In the genomic region with DNA sequence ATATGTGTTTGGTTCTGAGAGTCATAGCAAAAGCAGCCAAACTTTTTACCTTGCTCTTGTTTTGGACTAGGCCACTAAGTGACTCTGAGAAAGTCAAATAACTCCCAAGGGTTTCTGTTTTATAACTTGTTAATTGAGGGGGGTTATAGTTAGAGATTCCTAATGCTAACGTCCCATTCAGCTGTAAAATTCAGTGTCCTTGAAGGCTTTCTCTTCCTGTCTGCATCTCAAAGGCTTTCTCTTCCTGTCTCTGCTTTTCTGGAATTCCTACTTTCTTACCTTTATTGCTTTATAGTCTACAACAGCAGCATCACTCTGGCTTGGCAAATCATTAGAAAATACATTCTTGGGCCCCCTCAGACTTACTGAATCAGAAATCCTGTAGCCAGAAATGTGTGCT, we compare ENCODE assay signal across 16 cellular contexts.
DNase-seq lines count a peak whose midpoint lies in the region; ATAC-seq, FAIRE-seq and TF ChIP-seq lines count a peak whose summit lies in the region.
"Had no signal": no experiment of that assay in that cellular context is flagged by ENCODE, and none has a peak within 500 bp of the region (broad histone marks: within the 10 kb centered on the region; RNA-seq: fewer than 3 reads in every experiment).

No MANE protein-coding gene starts in this region.

- ATAC-seq in HG02840 (IDR thresholded peaks at IDR 0.05; ENCODE audit: low FRiP score, unreplicated experiment) (no peak), HG03045 (IDR thresholded peaks at IDR 0.05; ENCODE audit: unreplicated experiment) (no peak)
- ATAC-seq: CD8-positive, alpha-beta T cell; K562 had no signal

- no peak overlapping the region for H4K5ac ChIP-seq in H1 (ENCODE audit: insufficient read length, low read depth, low read length)

- no peaks in the 10 kb centered on the region for H3K36me3 Mint-ChIP-seq in nephron (ENCODE audit: low read depth)
- H3K36me3 Mint-ChIP-seq: CD8-positive, alpha-beta T cell had no signal

- H3K14ac ChIP-seq in H1 (ENCODE audit: insufficient read length) = no peak overlapping the region

- H2AK5ac ChIP-seq in H1 (ENCODE audit: low read depth, low read length) = no peak overlapping the region

- H4K20me1 ChIP-seq in H1 (replicated peaks in 1 of 2; ENCODE audit: control insufficient read depth in 1 of 2, insufficient read depth in 2 of 2, low read length in 2 of 2) = no peaks in the 10 kb centered on the region
- H4K20me1 ChIP-seq: BLaER1 treated with 17β-estradiol and CSF1 and Interleukin-3, amounts not matched to agents 10 nM and 100 nM had no signal

- H3K9ac ChIP-seq in HUES48 (ENCODE audit: low read depth, low read length) = no peak overlapping the region
- no peak overlapping the region for H3K9ac ChIP-seq in H1 (replicated peaks in 1 of 4; ENCODE audit: extremely low read depth in 1 of 4, low read depth in 3 of 4, low read length in 3 of 4)
- H3K9ac ChIP-seq in iPS-18a (ENCODE audit: low read length) = no peak overlapping the region
- H3K9ac ChIP-seq: BLaER1 treated with 17β-estradiol and CSF1 and Interleukin-3, amounts not matched to agents 10 nM and 100 nM had no signal

- no peak overlapping the region for H3K4ac ChIP-seq in H1 (replicated peaks; ENCODE audit: insufficient read length, low read depth, low read length)

- no peak overlapping the region for H3K56ac ChIP-seq in H1 (replicated peaks; ENCODE audit: insufficient read length, low read depth, low read length)

- no peak overlapping the region for H3K4me3 Mint-ChIP-seq in nephron
- H3K4me3 Mint-ChIP-seq: B cell; CD8-positive, alpha-beta T cell had no signal

- peaks cover 29% of the 10 kb centered on the region for H3K4me1 Mint-ChIP-seq in nephron
- H3K4me1 Mint-ChIP-seq: B cell had no signal

- H3K9me3 ChIP-seq in HUES48 (ENCODE audit: control insufficient read depth, insufficient read depth, low read length) = no peaks in the 10 kb centered on the region
- no peaks in the 10 kb centered on the region for H3K9me3 ChIP-seq in H1 (ENCODE audit: insufficient read depth in 2 of 2, low read depth in 1 of 2, low read length in 1 of 2)
- H3K9me3 ChIP-seq in iPS-18a (ENCODE audit: control insufficient read depth, low read depth, low read length) = no peaks in the 10 kb centered on the region
- peaks cover 3% of the 10 kb centered on the region; the same call in 1 of the 2 replicates for H3K9me3 ChIP-seq in SJCRH30 (replicated peaks)
- H3K9me3 ChIP-seq: BLaER1 treated with 17β-estradiol and CSF1 and Interleukin-3, amounts not matched to agents 10 nM and 100 nM had no signal

- H4K8ac ChIP-seq in H1 (ENCODE audit: extremely low read depth, insufficient read depth, low read length) = no peak overlapping the region

- TF ChIP-seq EP300 in H1 (IDR thresholded peaks at IDR 0.05; ENCODE audit: borderline replicate concordance in 1 of 2, low read depth in 2 of 2, low read length in 2 of 2) = no peak

- H3K79me1 ChIP-seq in H1 (ENCODE audit: low read depth, low read length) = no peaks in the 10 kb centered on the region

- DNase-seq in H1 (ENCODE audit: low read depth in 1 of 2, low spot score in 2 of 2) (no peak), SJCRH30 (no peak)
- DNase-seq in stimulated activated CD4-positive, alpha-beta T cell treated with anti-CD3 and anti-CD28 coated beads, Interleukin-4, amount 100 ng/mL, for 1 hour = no peak
- DNase-seq: Calu3; CD8-positive, alpha-beta T cell; GF-D8; HCEC 1CT; IMR-90 had no signal

- no peaks in the 10 kb centered on the region for H3K36me3 ChIP-seq in HUES48 (ENCODE audit: control insufficient read depth, insufficient read depth, low read length)
- no peaks in the 10 kb centered on the region for H3K36me3 ChIP-seq in H1 (ENCODE audit: control insufficient read depth in 2 of 4, insufficient read depth in 4 of 4, low read length in 3 of 4)
- no peaks in the 10 kb centered on the region for H3K36me3 ChIP-seq in iPS-18a (ENCODE audit: control insufficient read depth, low read depth, low read length)
- no peaks in the 10 kb centered on the region for H3K36me3 ChIP-seq in SJCRH30
- H3K36me3 ChIP-seq: BLaER1 treated with 17β-estradiol and CSF1 and Interleukin-3, amounts not matched to agents 10 nM and 100 nM had no signal

- peaks cover 2% of the 10 kb centered on the region for H3K9me3 Mint-ChIP-seq in nephron
- H3K9me3 Mint-ChIP-seq: CD8-positive, alpha-beta T cell had no signal

- H3K4me2 ChIP-seq in H1 (ENCODE audit: insufficient read depth in 1 of 2, low read depth in 2 of 2, low read length in 2 of 2) = 0 out of 4 replicates have a peak overlapping the region, but pooled peaks of 1 of the 2 experiments have one; percentile 12
- H3K4me2 ChIP-seq: BLaER1 treated with 17β-estradiol and CSF1 and Interleukin-3, amounts not matched to agents 10 nM and 100 nM had no signal

- 11% methylated on average over 1 of the region's 1 CpG; no CpG with 5 or more reads in 1 of the 2 experiments for WGBS in H1 (ENCODE audit: extremely low coverage in 1 of 2, insufficient coverage in 1 of 2, insufficient read length in 1 of 2, insufficient replicate concordance in 2 of 2, low coverage in 1 of 2, low lambda C conversion rate in 2 of 2, missing lambda C conversion rate in 1 of 2), 2 experiments

- no peak overlapping the region for H2BK120ac ChIP-seq in H1 (replicated peaks; ENCODE audit: low read depth, low read length)

- no peak overlapping the region; the same call in 1 of the 2 replicates for H3K18ac ChIP-seq in H1 (ENCODE audit: extremely low read depth, low read length)

- no peaks in the 10 kb centered on the region for H3K79me2 ChIP-seq in H1 (ENCODE audit: control insufficient read depth in 1 of 2, insufficient read depth in 2 of 2, low read length in 2 of 2)

- H3K4me1 ChIP-seq in HUES48 (ENCODE audit: control insufficient read depth, insufficient read depth, low read length) (peaks cover 47% of the 10 kb centered on the region), H1 (replicated peaks in 1 of 4; ENCODE audit: control insufficient read depth in 3 of 4, insufficient read depth in 4 of 4, low read length in 3 of 4) (peaks cover 0 to 18% (median 7%) of the 10 kb centered on the region in 4 experiments; a peak in 5 of 7 replicates), iPS-18a (ENCODE audit: control insufficient read depth, low read depth, low read length) (peaks cover 37% of the 10 kb centered on the region), SJCRH30 (peaks cover 3% of the 10 kb centered on the region; the same call in 1 of the 2 replicates)
- H3K4me1 ChIP-seq: BLaER1 treated with 17β-estradiol and CSF1 and Interleukin-3, amounts not matched to agents 10 nM and 100 nM had no signal

- no peak overlapping the region for H2BK15ac ChIP-seq in H1 (ENCODE audit: low read length)

- no peak for TF ChIP-seq CTCF in H1 (IDR thresholded peaks at IDR 0.05; ENCODE audit: control extremely low read depth in 1 of 3, insufficient read depth in 1 of 3, low read depth in 1 of 3, low read length in 3 of 3)
- no peak for TF ChIP-seq CTCF in nephron (IDR thresholded peaks at IDR 0.05; ENCODE audit: unreplicated experiment in 3 of 3)

- H2AFZ ChIP-seq in H1 (ENCODE audit: low read length) = no peak overlapping the region; the same call in 1 of the 2 replicates

- CTCF ChIA-PET in H1 (lab: Charles Lee; ENCODE audit: partially characterized antibody) = no interaction called here

- H3K27me3 Mint-ChIP-seq in nephron (ENCODE audit: low read depth) = no peaks in the 10 kb centered on the region
- H3K27me3 Mint-ChIP-seq: B cell had no signal

- TF ChIP-seq POLR2A in H1 (IDR thresholded peaks at IDR 0.05; ENCODE audit: control extremely low read depth in 1 of 2, low read depth in 2 of 2, low read length in 2 of 2) = no peak

- H3K4me3 ChIP-seq in HUES48 (ENCODE audit: low read depth, low read length) (no peak overlapping the region), H1 (ENCODE audit: extremely low read depth in 1 of 4, insufficient read depth in 2 of 4, low read depth in 3 of 4, low read length in 4 of 4) (peak overlapping the region in 1 of 4 experiments; percentile 10; a peak in 1 of 8 replicates), iPS-18a (ENCODE audit: low read length) (peak overlapping the region; percentile 7), SJCRH30 (no peak overlapping the region)
- H3K4me3 ChIP-seq: BLaER1 treated with 17β-estradiol and CSF1 and Interleukin-3, amounts not matched to agents 10 nM and 100 nM; K562 had no signal

- H3K23me2 ChIP-seq in H1 (ENCODE audit: low read depth, low read length) = no peaks in the 10 kb centered on the region

- TF ChIP-seq RAD21 in H1 (IDR thresholded peaks at IDR 0.05 in 1 of 2, conservative IDR thresholded peaks at IDR 0.05 in 1 of 2; ENCODE audit: low read depth in 2 of 2, low read length in 2 of 2) = no peak

- no peak overlapping the region for H4K91ac ChIP-seq in H1 (replicated peaks; ENCODE audit: insufficient read length, low read length)

- peak overlapping the region in 2 of 3 experiments; percentile 18 to 51 for H3K27ac Mint-ChIP-seq in nephron
- H3K27ac Mint-ChIP-seq: B cell; CD8-positive, alpha-beta T cell had no signal

- POLR2A ChIA-PET in H1 (lab: Charles Lee; ENCODE audit: partially characterized antibody) = no interaction called here

- H3K27me3 ChIP-seq in HUES48 (ENCODE audit: control insufficient read depth, insufficient read depth, low read length) (no peaks in the 10 kb centered on the region), H1 (replicated peaks in 1 of 4; ENCODE audit: control insufficient read depth in 3 of 4, extremely low read depth in 1 of 4, insufficient read depth in 3 of 4, low read length in 3 of 4) (no peaks in the 10 kb centered on the region), iPS-18a (ENCODE audit: control insufficient read depth, insufficient read depth, low read length) (no peaks in the 10 kb centered on the region), SJCRH30 (no peaks in the 10 kb centered on the region)
- H3K27me3 ChIP-seq: BLaER1 treated with 17β-estradiol and CSF1 and Interleukin-3, amounts not matched to agents 10 nM and 100 nM had no signal

- no peak for FAIRE-seq in H1 (lab: Jason Lieb, UNC)
- FAIRE-seq: K562 had no signal

- no peak overlapping the region for H2BK12ac ChIP-seq in H1 (ENCODE audit: low read depth, low read length)

- H3K23ac ChIP-seq in H1 (ENCODE audit: insufficient read length) = no peak overlapping the region

- H3K27ac ChIP-seq in HUES48 (ENCODE audit: low read depth, low read length) (peak overlapping the region; percentile 50), H1 (ENCODE audit: low read depth, low read length) (no peak overlapping the region), iPS-18a (ENCODE audit: low read length) (peak overlapping the region; percentile 14), SJCRH30 (no peak overlapping the region)
- H3K27ac ChIP-seq: BLaER1 treated with 17β-estradiol and CSF1 and Interleukin-3, amounts not matched to agents 10 nM and 100 nM had no signal

- H2BK5ac ChIP-seq in H1 (ENCODE audit: low read depth, low read length) = no peak overlapping the region; the same call in 1 of the 2 replicates

- H2BK20ac ChIP-seq in H1 (ENCODE audit: low read length) = peak overlapping the region; percentile 0; the same call in 1 of the 2 replicates

TF ChIP-seq in H1, 55 proteins besides CTCF, POLR2A, EP300 and RAD21:
- no peak for TF ChIP-seq CHD1 (IDR thresholded peaks at IDR 0.05; ENCODE audit: low read depth, low read length)

Comparison
In these comparisons a context has a peak if more than half of its experiments do, and no peak if none do; other contexts are left out.
1. H3K27ac ChIP-seq: peak in HUES48 (single experiment) and iPS-18a (single experiment); none in H1 (single experiment) and SJCRH30 (single experiment).